1 cellular context compared by ENCODE assay signal in genomic region chr11:62669420-62670161, GRCh38.
TF ChIP-seq lines count a peak whose summit lies in the region.

No MANE protein-coding gene starts in this region.

TF ChIP-seq in A549, 52 proteins besides CTCF, POLR2A, EP300 and RAD21 (continued from another document):
- TF ChIP-seq ELK1 (IDR thresholded peaks at IDR 0.05; ENCODE audit: low read depth, low read length) (no peak), KDM5A (IDR thresholded peaks at IDR 0.05) (no peak), EHF (CRISPR knock-in tag; IDR thresholded peaks at IDR 0.05) (no peak), MYC (IDR thresholded peaks at IDR 0.05; ENCODE audit: borderline replicate concordance, low read length) (no peak), MAZ (IDR thresholded peaks at IDR 0.05; ENCODE audit: borderline replicate concordance, low read depth, low read length) (no peak), FOSB (CRISPR knock-in tag; IDR thresholded peaks at IDR 0.05) (no peak), TP53 (CRISPR knock-in tag; IDR thresholded peaks at IDR 0.05) (no peak), SMC3 (IDR thresholded peaks at IDR 0.05) (no peak), SREBF2 (IDR thresholded peaks at IDR 0.05) (no peak)
